ENCODE assay signal across 8 cellular contexts in the genomic region with DNA sequence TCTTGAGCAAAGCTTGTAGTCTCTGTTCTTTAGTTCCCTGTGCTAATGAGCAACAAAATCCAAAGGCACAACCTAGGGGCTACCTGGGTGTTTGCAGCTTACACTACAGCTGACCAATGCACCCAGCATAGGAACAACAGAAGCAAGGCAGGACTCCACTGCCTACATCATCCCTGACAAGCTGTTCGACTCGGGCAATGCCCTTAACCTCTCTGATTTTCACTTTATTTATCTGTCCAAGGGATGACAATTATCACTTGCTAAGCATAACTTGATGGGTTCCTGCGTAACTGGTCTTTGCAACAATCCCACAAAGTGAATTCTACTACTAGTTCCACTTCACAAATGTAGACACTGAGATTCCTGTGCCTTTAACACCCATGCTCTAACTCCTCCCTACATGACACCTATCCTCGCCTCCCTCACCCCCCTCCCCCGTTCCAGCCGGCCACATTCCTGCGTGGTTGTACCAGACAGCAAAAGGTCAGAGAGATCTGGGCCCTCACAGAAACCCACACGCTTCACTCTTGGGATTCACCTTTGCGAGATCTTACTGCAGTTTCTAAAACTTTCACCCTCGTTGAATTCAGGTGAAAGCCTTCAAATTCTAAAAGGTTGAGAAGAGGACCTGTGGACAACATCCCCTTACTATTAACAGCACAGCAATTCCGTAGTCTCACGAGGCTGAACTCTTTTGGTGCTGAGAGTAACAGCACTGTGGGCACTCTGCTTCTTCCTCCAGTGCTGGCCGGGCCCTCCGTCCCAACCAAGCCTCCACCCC. TPM values are rescaled to one million over a fixed set of nuclear protein-coding genes. Genes with fewer than 3 reads are reported as not detected.
DNase-seq lines count a peak whose midpoint lies in the region; ATAC-seq and TF ChIP-seq lines count a peak whose summit lies in the region.

No MANE protein-coding gene starts in this region.

- H3K27me3 Mint-ChIP-seq in WTC11 (ENCODE audit: low read depth) = no peaks in the 10 kb centered on the region

- POLR2A ChIA-PET in WTC11 (lab: Charles Lee) = no interaction called here

- peaks cover 17% of the 10 kb centered on the region for H3K4me1 Mint-ChIP-seq in WTC11

- H3K27ac Mint-ChIP-seq in WTC11 = peak overlapping the region; percentile 83

- H3K27me3 ChIP-seq in endocrine pancreas (ENCODE audit: control insufficient read depth, insufficient read depth, low read length) = no peaks in the 10 kb centered on the region

- H3K9me3 ChIP-seq in endocrine pancreas (ENCODE audit: control insufficient read depth, low read length) (no peaks in the 10 kb centered on the region), mucosa of descending colon (no peaks in the 10 kb centered on the region)

- peak overlapping the region; percentile 87 for H3K4me3 ChIP-seq in AG09309 (ENCODE audit: control insufficient read depth, low read depth, low read length)
- peak overlapping the region; percentile 44 for H3K4me3 ChIP-seq in endocrine pancreas (ENCODE audit: control insufficient read depth, insufficient read depth, low read length)
- peak overlapping the region; percentile 73 for H3K4me3 ChIP-seq in mucosa of descending colon

- no peaks in the 10 kb centered on the region for H3K9me3 Mint-ChIP-seq in WTC11

- H3K9ac ChIP-seq in endocrine pancreas (ENCODE audit: control insufficient read depth, insufficient read depth, low read length) = peak overlapping the region; percentile 58

- H3K36me3 ChIP-seq in endocrine pancreas (ENCODE audit: control insufficient read depth, insufficient read depth, low read length) = no peaks in the 10 kb centered on the region
- no peaks in the 10 kb centered on the region for H3K36me3 ChIP-seq in mucosa of descending colon (ENCODE audit: low read depth)

- no peak for TF ChIP-seq CTCF in AG09309 (IDR thresholded peaks at IDR 0.05; ENCODE audit: control insufficient read depth, insufficient read depth, low read depth, low read length, missing control alignments)
- TF ChIP-seq CTCF in WTC11 (IDR thresholded peaks at IDR 0.05) = no peak
- TF ChIP-seq CTCF in mucosa of descending colon (IDR thresholded peaks at IDR 0.05) = no peak

- ATAC-seq in HG03103 (IDR thresholded peaks at IDR 0.05; ENCODE audit: low read depth, unreplicated experiment) (peak; percentile 1), WTC11 (peak; percentile 9; the same call in 1 of the 2 replicates), mucosa of descending colon (peak; percentile 37), HG03354 (IDR thresholded peaks at IDR 0.05; ENCODE audit: poor library complexity, severe bottlenecking, unreplicated experiment) (no peak), GM18868 (IDR thresholded peaks at IDR 0.05; ENCODE audit: unreplicated experiment) (no peak)

- DNase-seq in AG09309 (ENCODE audit: low read depth) = no peak
- peak; percentile 40 for DNase-seq in WTC11 (ENCODE audit: low spot score)
- DNase-seq in mucosa of descending colon = peak in 2 of 3 donors; percentile 40 to 54
- DNase-seq in stimulated activated naive CD4-positive, alpha-beta T cell (lab: John Stamatoyannopoulos, UW) = peak in 4 of 6 experiments; percentile 3 to 31 (median 12)

- H3K4me1 ChIP-seq in endocrine pancreas (ENCODE audit: control insufficient read depth, insufficient read depth, low read length) (no peaks in the 10 kb centered on the region), mucosa of descending colon (ENCODE audit: low read depth) (peaks cover 18% of the 10 kb centered on the region)

- CTCF ChIA-PET in WTC11 (lab: Charles Lee) = no interaction called here

- H3K4me3 Mint-ChIP-seq in WTC11 = peak overlapping the region; percentile 96

- intact Hi-C loops in mucosa of descending colon (cut with DNase I, micrococcal nuclease) = no loop called here

- H3K36me3 Mint-ChIP-seq in WTC11 = no peaks in the 10 kb centered on the region

TF ChIP-seq in WTC11, 78 proteins besides CTCF, POLR2A, EP300 and RAD21:
- no peak for TF ChIP-seq ELF4 (CRISPR knock-in tag; IDR thresholded peaks at IDR 0.05; ENCODE audit: low read depth)
- TF ChIP-seq MYBL2 (CRISPR knock-in tag; IDR thresholded peaks at IDR 0.05) = no peak
- TF ChIP-seq CBFB (CRISPR knock-in tag; IDR thresholded peaks at IDR 0.05; ENCODE audit: low read depth) = no peak
- no peak for TF ChIP-seq ZNF121 (CRISPR knock-in tag; IDR thresholded peaks at IDR 0.05)
- TF ChIP-seq EMX1 (CRISPR knock-in tag; IDR thresholded peaks at IDR 0.05) = no peak
- no peak for TF ChIP-seq HMGXB4 (CRISPR knock-in tag; IDR thresholded peaks at IDR 0.05)
- TF ChIP-seq NR1H2 (CRISPR knock-in tag; IDR thresholded peaks at IDR 0.05) = no peak
- TF ChIP-seq JAZF1 (CRISPR knock-in tag; IDR thresholded peaks at IDR 0.05) = no peak
- TF ChIP-seq CREM (CRISPR knock-in tag; IDR thresholded peaks at IDR 0.05) = no peak
- no peak for TF ChIP-seq RELA (CRISPR knock-in tag; IDR thresholded peaks at IDR 0.05; ENCODE audit: borderline replicate concordance)
- no peak for TF ChIP-seq TEAD4 (CRISPR knock-in tag; IDR thresholded peaks at IDR 0.05)
- TF ChIP-seq IRF2 (CRISPR knock-in tag; IDR thresholded peaks at IDR 0.05; ENCODE audit: borderline replicate concordance, low read depth) = no peak
- no peak for TF ChIP-seq ZNF396 (CRISPR knock-in tag; IDR thresholded peaks at IDR 0.05; ENCODE audit: borderline replicate concordance)
- TF ChIP-seq ZNF317 (CRISPR knock-in tag; IDR thresholded peaks at IDR 0.05; ENCODE audit: borderline replicate concordance, low read depth) = no peak
- TF ChIP-seq NFYB (CRISPR knock-in tag; conservative IDR thresholded peaks at IDR 0.05; ENCODE audit: low read depth) = no peak
- no peak for TF ChIP-seq GRHL2 (CRISPR knock-in tag; IDR thresholded peaks at IDR 0.05; ENCODE audit: insufficient replicate concordance, severe bottlenecking)
- no peak for TF ChIP-seq ATF2 (CRISPR knock-in tag; IDR thresholded peaks at IDR 0.05; ENCODE audit: borderline replicate concordance, low read depth)
- no peak for TF ChIP-seq NR2C2 (CRISPR knock-in tag; IDR thresholded peaks at IDR 0.05)

RNA-seq across cellular contexts. Expression of gene IPPK, which starts 1.0 kb away (rescaled TPM):
- total RNA-seq in WTC11 (2021) = 8.1 to 9.4 TPM (median 8.6 TPM) in 3 replicates
- 1 to 10 TPM; 6.8 to 9.0 (median 7.7) TPM for total RNA-seq in mucosa of descending colon

Comparison
In these comparisons a context has a peak if more than half of its experiments do, and no peak if none do; other contexts are left out.
1. ATAC-seq: peak in HG03103 (single experiment), WTC11 (single experiment) and mucosa of descending colon (single experiment); none in HG03354 (single experiment) and GM18868 (single experiment).
2. Peak in every context shown above with its lines, with median percentiles within 50 percentile points of each other: H3K4me3 ChIP-seq.